ENCODE assay signal across 23 cellular contexts in genomic region chr3:182183716-182184430, GRCh38.
"Had no signal": no experiment of that assay in that cellular context is flagged by ENCODE, and none has a peak within 500 bp of the region (broad histone marks: within the 10 kb centered on the region; RNA-seq: fewer than 3 reads in every experiment).

No MANE protein-coding gene starts in this region.

- H3K9me3 ChIP-seq: right atrium auricular region, upper lobe of left lung had no signal

- FAIRE-seq: small intestine had no signal

- DNase-seq: activated CD4-positive, alpha-beta T cell treated with anti-CD3 and anti-CD28 coated beads for 1 hour; activated CD4-positive, alpha-beta T cell treated with anti-CD3 and anti-CD28 coated beads, Interleukin-2, amount 50 U/mL, for 4 hours; activated CD8-positive, alpha-beta memory T cell treated with anti-CD3 and anti-CD28 coated beads, Interleukin-2, amount 10 ng/mL, durations not matched to agents 7 days and 5 days; activated naive CD4-positive, alpha-beta T cell treated with anti-CD3 and anti-CD28 coated beads for 36 hours; activated naive CD8-positive, alpha-beta T cell treated with anti-CD3 and anti-CD28 coated beads, Interleukin-2, amount 50 U/mL, for 24 hours; activated T-cell treated with anti-CD3 and anti-CD28 coated beads, Interleukin-2, amount 50 U/mL, for 1 hour; aorta; endodermal cell; erythroblast; left ventricle myocardium inferior; natural killer cell; nucleus accumbens; posterior cingulate gyrus; small intestine; stimulated activated CD4-positive, alpha-beta T cell treated with anti-CD3 and anti-CD28 coated beads, Interleukin-4, amount 100 ng/mL, for 24 hours; stimulated activated naive CD4-positive, alpha-beta T cell; substantia nigra; T1000; upper lobe of left lung had no signal

- H3K4me2 ChIP-seq: hepatocyte had no signal

- H3K4me3 Mint-ChIP-seq: activated CD8-positive, alpha-beta memory T cell treated with anti-CD3 and anti-CD28 coated beads, Interleukin-2, amount 10 ng/mL, durations not matched to agents 7 days and 5 days; activated naive CD4-positive, alpha-beta T cell treated with anti-CD3 and anti-CD28 coated beads for 36 hours; activated naive CD8-positive, alpha-beta T cell treated with anti-CD3 and anti-CD28 coated beads, Interleukin-2, amount 50 U/mL, for 24 hours; endodermal cell; memory B cell; natural killer cell had no signal

- H3K36me3 ChIP-seq: left ventricle myocardium inferior, right atrium auricular region, upper lobe of left lung had no signal

- H3K27me3 Mint-ChIP-seq: activated CD8-positive, alpha-beta memory T cell treated with anti-CD3 and anti-CD28 coated beads, Interleukin-2, amount 10 ng/mL, durations not matched to agents 7 days and 5 days; activated naive CD8-positive, alpha-beta T cell treated with anti-CD3 and anti-CD28 coated beads, Interleukin-2, amount 50 U/mL, for 24 hours; memory B cell had no signal

- H3K4me3 ChIP-seq: hepatocyte, left ventricle myocardium inferior, right atrium auricular region, upper lobe of left lung had no signal

- H3K27me3 ChIP-seq: hepatocyte, right atrium auricular region, upper lobe of left lung had no signal

- ATAC-seq: activated CD8-positive, alpha-beta memory T cell treated with anti-CD3 and anti-CD28 coated beads, Interleukin-2, amount 10 ng/mL, durations not matched to agents 7 days and 5 days; activated naive CD8-positive, alpha-beta T cell treated with anti-CD3 and anti-CD28 coated beads, Interleukin-2, amount 50 U/mL, for 24 hours; natural killer cell had no signal

- H3K27ac ChIP-seq: hepatocyte, left ventricle myocardium inferior, right atrium auricular region, upper lobe of left lung had no signal

- H3K4me1 Mint-ChIP-seq: activated CD8-positive, alpha-beta memory T cell treated with anti-CD3 and anti-CD28 coated beads, Interleukin-2, amount 10 ng/mL, durations not matched to agents 7 days and 5 days; activated naive CD8-positive, alpha-beta T cell treated with anti-CD3 and anti-CD28 coated beads, Interleukin-2, amount 50 U/mL, for 24 hours; memory B cell; natural killer cell had no signal

- H2AFZ ChIP-seq: hepatocyte had no signal

- H3K79me2 ChIP-seq: hepatocyte had no signal

- H3K4me1 ChIP-seq: left ventricle myocardium inferior, right atrium auricular region had no signal

- H3K27ac Mint-ChIP-seq: activated CD8-positive, alpha-beta memory T cell treated with anti-CD3 and anti-CD28 coated beads, Interleukin-2, amount 10 ng/mL, durations not matched to agents 7 days and 5 days; activated naive CD4-positive, alpha-beta T cell treated with anti-CD3 and anti-CD28 coated beads for 36 hours; activated naive CD8-positive, alpha-beta T cell treated with anti-CD3 and anti-CD28 coated beads, Interleukin-2, amount 50 U/mL, for 24 hours; activated T-helper 2 cell treated with anti-CD3 and anti-CD28 coated beads, Interferon-gamma antibody, Interleukin-2, Interleukin-4, amounts not matched to agents 10 μg/mL and 5 μg/mL and 100 μg/mL, durations not matched to agents 14 hours and 24 hours and 36 hours; endodermal cell; memory B cell; natural killer cell had no signal

- H3K36me3 Mint-ChIP-seq: activated CD8-positive, alpha-beta memory T cell treated with anti-CD3 and anti-CD28 coated beads, Interleukin-2, amount 10 ng/mL, durations not matched to agents 7 days and 5 days; memory B cell; natural killer cell had no signal

- H3K9me3 Mint-ChIP-seq: activated naive CD4-positive, alpha-beta T cell treated with anti-CD3 and anti-CD28 coated beads for 36 hours; activated T-helper 2 cell treated with anti-CD3 and anti-CD28 coated beads, Interferon-gamma antibody, Interleukin-2, Interleukin-4, amounts not matched to agents 10 μg/mL and 5 μg/mL and 100 μg/mL, durations not matched to agents 14 hours and 24 hours and 36 hours had no signal
